In genomic region chr10:78404296-78404695, GRCh38 we compare ENCODE assay signal across 29 cellular contexts.
"Had no signal": no experiment of that assay in that cellular context is flagged by ENCODE, and none has a peak within 500 bp of the region (broad histone marks: within the 10 kb centered on the region; RNA-seq: fewer than 3 reads in every experiment).

No MANE protein-coding gene starts in this region.

- H3K36me3 Mint-ChIP-seq: activated naive CD4-positive, alpha-beta T cell treated with anti-CD3 and anti-CD28 coated beads, Interleukin-2, amount 50 U/mL, for 24 hours; activated naive CD8-positive, alpha-beta T cell treated with anti-CD3 and anti-CD28 coated beads, Interleukin-2, amount 10 ng/mL, durations not matched to agents 7 days and 5 days; WTC11 had no signal

- H3K27ac Mint-ChIP-seq: activated CD4-positive, alpha-beta T cell treated with anti-CD3 and anti-CD28 coated beads for 36 hours; activated CD4-positive, alpha-beta T cell treated with anti-CD3 and anti-CD28 coated beads, Interleukin-2, amount 10 ng/mL, durations not matched to agents 7 days and 5 days; activated CD8-positive, alpha-beta T cell treated with anti-CD3 and anti-CD28 coated beads, Interleukin-2, amount 10 ng/mL, durations not matched to agents 7 days and 5 days; activated naive CD4-positive, alpha-beta T cell treated with anti-CD3 and anti-CD28 coated beads, Interleukin-2, amount 50 U/mL, for 24 hours; activated naive CD8-positive, alpha-beta T cell treated with anti-CD3 and anti-CD28 coated beads, Interleukin-2, amount 10 ng/mL, durations not matched to agents 7 days and 5 days; activated T-helper 2 cell treated with anti-CD3 and anti-CD28 coated beads, Interferon-gamma antibody, Interleukin-2, Interleukin-4, amounts not matched to agents 10 μg/mL and 5 μg/mL and 100 μg/mL, durations not matched to agents 14 hours and 24 hours and 36 hours; T-helper 1 cell treated with Interleukin-12 subunit alpha and Interleukin-12 subunit beta and Interleukin-4 antibody, amounts not matched to agents 30 μg/mL and 1 μg/mL, for 36 hours; T-helper 2 cell treated with Interferon-gamma antibody and Interleukin-4, amounts not matched to agents 5 μg/mL and 100 μg/mL, for 36 hours; WTC11 had no signal

- H3K9ac ChIP-seq: KMS-11, SK-N-SH had no signal

- H3K27ac ChIP-seq: body of pancreas, KMS-11, SJSA1 had no signal

- FAIRE-seq: astrocyte, TTC549 had no signal

- H3K36me3 ChIP-seq: SJSA1 had no signal

- H3K9me3 ChIP-seq: body of pancreas, SJSA1, SK-N-SH had no signal

- ATAC-seq: activated CD4-positive, alpha-beta T cell treated with anti-CD3 and anti-CD28 coated beads for 36 hours; activated CD4-positive, CD25-positive, alpha-beta regulatory T cell treated with anti-CD3 and anti-CD28 coated beads, Interleukin-2, amount 50 U/mL, for 24 hours; activated CD8-positive, alpha-beta T cell treated with anti-CD3 and anti-CD28 coated beads, Interleukin-2, amount 10 ng/mL, durations not matched to agents 7 days and 5 days; body of pancreas; Panc1; WTC11 had no signal

- H3K9me3 Mint-ChIP-seq: activated CD4-positive, alpha-beta T cell treated with anti-CD3 and anti-CD28 coated beads, Interleukin-2, amount 10 ng/mL, durations not matched to agents 7 days and 5 days; activated naive CD4-positive, alpha-beta T cell treated with anti-CD3 and anti-CD28 coated beads, Interleukin-2, amount 50 U/mL, for 24 hours; activated naive CD8-positive, alpha-beta T cell treated with anti-CD3 and anti-CD28 coated beads, Interleukin-2, amount 10 ng/mL, durations not matched to agents 7 days and 5 days; activated T-helper 2 cell treated with anti-CD3 and anti-CD28 coated beads, Interferon-gamma antibody, Interleukin-2, Interleukin-4, amounts not matched to agents 10 μg/mL and 5 μg/mL and 100 μg/mL, durations not matched to agents 14 hours and 24 hours and 36 hours; T-helper 1 cell treated with Interleukin-12 subunit alpha and Interleukin-12 subunit beta and Interleukin-4 antibody, amounts not matched to agents 30 μg/mL and 1 μg/mL, for 36 hours; T-helper 2 cell treated with Interferon-gamma antibody and Interleukin-4, amounts not matched to agents 5 μg/mL and 100 μg/mL, for 36 hours had no signal

- DNase-seq: activated CD4-positive, alpha-beta T cell treated with anti-CD3 and anti-CD28 coated beads for 36 hours; activated CD4-positive, alpha-beta T cell treated with anti-CD3 and anti-CD28 coated beads, Interleukin-2, amount 10 ng/mL, durations not matched to agents 7 days and 5 days; activated CD4-positive, alpha-beta T cell treated with anti-CD3 and anti-CD28 coated beads, Interleukin-2, amount 50 U/mL, for 48 hours; activated CD8-positive, alpha-beta T cell treated with anti-CD3 and anti-CD28 coated beads, Interleukin-2, amount 10 ng/mL, durations not matched to agents 7 days and 5 days; activated gamma-delta T cell; activated naive CD4-positive, alpha-beta T cell treated with Interleukin-2 at 50 U/mL for 16 hours; activated naive CD8-positive, alpha-beta T cell treated with anti-CD3 and anti-CD28 coated beads, Interleukin-2, amount 10 ng/mL, durations not matched to agents 7 days and 5 days; amygdala; MM.1S; MV-4-11; NCI-H1092; NCI-H1436 treated with DMSO at 0.1 percent for 48 hours; NCI-H1694 treated with DMSO at 0.1 percent for 48 hours; NCI-H2029; NCI-H345; SHP77; SK-N-SH had no signal

- H3K4me3 ChIP-seq: body of pancreas, SJSA1 had no signal

- H3K4me3 Mint-ChIP-seq: activated CD4-positive, alpha-beta T cell treated with anti-CD3 and anti-CD28 coated beads for 36 hours; activated CD4-positive, alpha-beta T cell treated with anti-CD3 and anti-CD28 coated beads, Interleukin-2, amount 10 ng/mL, durations not matched to agents 7 days and 5 days; activated CD8-positive, alpha-beta T cell treated with anti-CD3 and anti-CD28 coated beads, Interleukin-2, amount 10 ng/mL, durations not matched to agents 7 days and 5 days; activated naive CD4-positive, alpha-beta T cell treated with anti-CD3 and anti-CD28 coated beads, Interleukin-2, amount 50 U/mL, for 24 hours; activated naive CD8-positive, alpha-beta T cell treated with anti-CD3 and anti-CD28 coated beads, Interleukin-2, amount 10 ng/mL, durations not matched to agents 7 days and 5 days; T-helper 1 cell treated with Interleukin-12 subunit alpha and Interleukin-12 subunit beta and Interleukin-4 antibody, amounts not matched to agents 30 μg/mL and 1 μg/mL, for 36 hours; T-helper 2 cell treated with Interferon-gamma antibody and Interleukin-4, amounts not matched to agents 5 μg/mL and 100 μg/mL, for 36 hours; WTC11 had no signal

- H3K27me3 ChIP-seq: body of pancreas, SJSA1 had no signal
